In genomic region chr4:86013623-86014022, GRCh38 we compare ENCODE assay signal across 1 cellular context.
TF ChIP-seq lines count a peak whose summit lies in the region.

No MANE protein-coding gene starts in this region.

TF ChIP-seq in SK-N-SH, 30 proteins besides CTCF, POLR2A, EP300 and RAD21 (continued from another document):
- TF ChIP-seq REST (IDR thresholded peaks at IDR 0.05; ENCODE audit: low read depth, low read length) (no peak), FOSL2 (IDR thresholded peaks at IDR 0.05; ENCODE audit: borderline replicate concordance, low read depth) (peak; percentile 25; the same call in 1 of the 2 replicates), JUND (IDR thresholded peaks at IDR 0.05) (peak; percentile 46), SIN3A (IDR thresholded peaks at IDR 0.05; ENCODE audit: borderline replicate concordance, low read depth, low read length) (no peak), FOXJ3 (CRISPR knock-in tag; IDR thresholded peaks at IDR 0.05) (no peak)
